Comparison of ENCODE assay signal across 8 cellular contexts in the genomic region with DNA sequence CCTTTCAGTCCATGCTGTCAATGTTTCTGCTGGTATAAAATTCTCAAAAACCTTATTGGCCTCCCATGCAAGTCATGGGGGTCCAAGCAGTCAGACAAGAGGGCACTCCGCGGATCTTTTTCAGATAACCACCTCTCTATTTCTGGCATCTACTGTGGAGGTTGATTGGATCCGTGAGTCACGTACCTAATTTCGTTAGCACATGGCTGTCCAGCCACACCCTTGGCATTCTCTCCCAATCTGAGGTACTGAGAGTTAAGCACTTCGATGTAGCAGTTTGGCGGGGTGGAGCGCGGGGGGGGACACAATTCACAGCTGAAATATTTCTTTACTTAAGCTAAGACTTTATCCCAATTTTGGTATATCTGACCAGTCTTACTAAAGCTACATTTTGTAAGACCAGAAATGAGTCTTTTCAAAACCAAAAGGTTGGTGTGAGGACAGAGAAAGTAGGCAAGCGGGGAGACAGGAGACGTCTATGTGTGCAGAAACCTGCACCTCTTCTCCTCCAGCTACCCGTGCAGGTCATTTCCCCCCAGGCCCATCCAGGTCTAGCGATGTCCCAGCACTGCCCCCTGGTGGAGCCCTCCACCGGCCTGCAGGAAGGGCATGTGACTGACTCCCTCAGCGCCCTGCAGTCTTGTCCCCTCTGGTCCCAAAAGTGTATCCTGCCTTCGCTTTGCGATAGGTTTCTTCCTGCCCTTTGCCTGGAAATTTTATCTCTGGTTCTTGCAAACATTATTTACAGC.
DNase-seq lines count a peak whose midpoint lies in the region; ATAC-seq lines count a peak whose summit lies in the region.

No MANE protein-coding gene starts in this region.

- DNase-seq in NCI-H345 (lab: John Stamatoyannopoulos, UW), result peak; percentile 14
- DNase-seq in NCI-H345 treated with DMSO at 0.1 percent for 48 hours (lab: John Stamatoyannopoulos, UW; ENCODE audit: unreplicated experiment), result no peak
- peak; percentile 0 for DNase-seq in NCI-H82 treated with DMSO at 0.1 percent for 48 hours (lab: John Stamatoyannopoulos, UW; ENCODE audit: unreplicated experiment)
- DNase-seq in activated T-helper 1 cell treated with anti-CD3 and anti-CD28 coated beads, Interleukin-2, amount 50 U/mL, for 16 hours (ENCODE audit: low read depth in 1 of 2, low spot score in 1 of 2), result peak; percentile 16 to 25
- peak; percentile 66 for DNase-seq in iPS-NIHi11 (ENCODE audit: low spot score)
- peak; percentile 15 for DNase-seq in stimulated activated CD8-positive, alpha-beta memory T cell treated with anti-CD3 and anti-CD28 coated beads, Interleukin-12 subunit alpha, Interleukin-12 subunit beta, amount 100 ng/mL, for 1 hour (ENCODE audit: low read depth)
- DNase-seq in globus pallidus (ENCODE audit: low spot score), result no peak

- ATAC-seq in HG03039 (IDR thresholded peaks at IDR 0.05; ENCODE audit: unreplicated experiment), result no peak

Comparison
In these comparisons a context has a peak if more than half of its experiments do, and no peak if none do; other contexts are left out.
1. DNase-seq: peak in NCI-H345 (single experiment), NCI-H82 treated with DMSO at 0.1 percent for 48 hours (single experiment), activated T-helper 1 cell treated with anti-CD3 and anti-CD28 coated beads, Interleukin-2, amount 50 U/mL, for 16 hours (2 of 2), iPS-NIHi11 (single experiment) and stimulated activated CD8-positive, alpha-beta memory T cell treated with anti-CD3 and anti-CD28 coated beads, Interleukin-12 subunit alpha, Interleukin-12 subunit beta, amount 100 ng/mL, for 1 hour (single experiment); none in NCI-H345 treated with DMSO at 0.1 percent for 48 hours (single experiment) and globus pallidus (single experiment).